In the genomic region with DNA sequence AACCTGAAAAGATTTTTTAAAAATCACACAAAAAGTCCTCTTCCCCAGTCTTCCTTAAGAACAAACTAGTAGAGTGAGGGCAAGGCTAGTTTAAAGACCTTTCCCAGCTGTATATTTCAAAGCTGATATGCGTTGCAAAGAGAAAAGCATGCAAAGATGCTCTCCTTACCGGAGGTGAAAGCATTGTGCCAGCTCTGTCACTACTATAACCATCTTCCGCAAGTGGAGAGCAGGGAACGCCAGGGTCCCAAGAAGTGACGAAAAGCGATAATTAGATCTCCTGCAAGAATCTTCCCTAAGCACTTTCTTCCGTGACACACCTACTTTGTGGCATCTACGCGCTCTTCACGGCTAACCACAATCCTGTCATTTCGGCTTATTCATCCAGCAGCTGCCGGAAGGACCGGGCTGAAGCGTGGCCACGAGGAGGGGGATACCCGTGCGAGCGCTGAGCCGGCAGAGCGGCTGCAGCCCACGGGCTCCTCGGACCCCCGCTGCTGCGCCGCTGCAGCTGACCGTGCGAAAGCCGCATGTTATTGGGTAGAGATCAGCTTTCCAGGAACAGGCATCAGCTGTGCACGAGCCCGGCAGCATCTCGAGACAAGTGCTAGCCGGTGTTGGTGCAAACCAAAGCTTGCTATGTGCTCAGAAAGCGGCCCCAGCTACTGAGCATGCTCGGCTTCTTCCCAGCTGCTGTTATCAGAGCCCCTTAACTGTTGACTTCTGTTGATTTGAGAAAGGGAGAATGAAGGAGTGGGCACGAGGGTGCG, we compare ENCODE assay signal across 1 cellular context.
TF ChIP-seq lines count a peak whose summit lies in the region.

No MANE protein-coding gene starts in this region.

TF ChIP-seq in K562, 482 proteins besides CTCF, POLR2A, EP300 and RAD21 (continues in another document):
- TF ChIP-seq RCOR1 (IDR thresholded peaks at IDR 0.05; ENCODE audit: borderline replicate concordance in 1 of 2, low read depth in 2 of 2, low read length in 2 of 2) = 0 out of 4 replicates have a peak, but pooled peaks of 1 of the 2 experiments have one; percentile 14
- peak; percentile 86 to 88 for TF ChIP-seq NRF1 (conservative IDR thresholded peaks at IDR 0.05 in 1 of 2, IDR thresholded peaks at IDR 0.05 in 1 of 2)
- TF ChIP-seq, protein P1, sequence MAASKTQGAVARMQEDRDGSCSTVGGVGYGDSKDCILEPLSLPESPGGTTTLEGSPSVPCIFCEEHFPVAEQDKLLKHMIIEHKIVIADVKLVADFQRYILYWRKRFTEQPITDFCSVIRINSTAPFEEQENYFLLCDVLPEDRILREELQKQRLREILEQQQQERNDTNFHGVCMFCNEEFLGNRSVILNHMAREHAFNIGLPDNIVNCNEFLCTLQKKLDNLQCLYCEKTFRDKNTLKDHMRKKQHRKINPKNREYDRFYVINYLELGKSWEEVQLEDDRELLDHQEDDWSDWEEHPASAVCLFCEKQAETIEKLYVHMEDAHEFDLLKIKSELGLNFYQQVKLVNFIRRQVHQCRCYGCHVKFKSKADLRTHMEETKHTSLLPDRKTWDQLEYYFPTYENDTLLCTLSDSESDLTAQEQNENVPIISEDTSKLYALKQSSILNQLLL (CRISPR knock-in tag; IDR thresholded peaks at IDR 0.05; ENCODE audit: borderline replicate concordance) = no peak
- TF ChIP-seq HNRNPH1 (optimal IDR thresholded peaks at IDR 0.05; ENCODE audit: low read depth, low read length) = no peak
- TF ChIP-seq MYNN (IDR thresholded peaks at IDR 0.05) = peak; percentile 58; the same call in 1 of the 2 replicates
- TF ChIP-seq MYNN (CRISPR knock-in tag; IDR thresholded peaks at IDR 0.05) = no peak
- peak; percentile 60 for TF ChIP-seq RBBP5 (IDR thresholded peaks at IDR 0.05; ENCODE audit: borderline replicate concordance, insufficient read depth, low read length, poor library complexity, severe bottlenecking)
- no peak; the same call in 1 of the 2 replicates for TF ChIP-seq CBX5 (IDR thresholded peaks at IDR 0.05; ENCODE audit: borderline replicate concordance, low read depth)
- TF ChIP-seq ZNF444 (CRISPR knock-in tag; IDR thresholded peaks at IDR 0.05) = no peak
- TF ChIP-seq FOXA3 (CRISPR knock-in tag; conservative IDR thresholded peaks at IDR 0.05 in 1 of 2, IDR thresholded peaks at IDR 0.05 in 1 of 2) = no peak
- TF ChIP-seq ZNF695 (CRISPR knock-in tag; IDR thresholded peaks at IDR 0.05) = no peak
- TF ChIP-seq ZBTB7A (IDR thresholded peaks at IDR 0.05; ENCODE audit: borderline replicate concordance, control insufficient read depth, low read depth, low read length) = peak; percentile 80; the same call in 1 of the 2 replicates
- no peak for TF ChIP-seq ZNF766 (CRISPR knock-in tag; conservative IDR thresholded peaks at IDR 0.05)
- no peak for TF ChIP-seq NCOA6 (IDR thresholded peaks at IDR 0.05)
- TF ChIP-seq PCBP1 (IDR thresholded peaks at IDR 0.05; ENCODE audit: low read depth, low read length, poor library complexity, severe bottlenecking) = no peak
- peak; percentile 82 for TF ChIP-seq MEIS2 (IDR thresholded peaks at IDR 0.05; ENCODE audit: partially characterized antibody)
- no peak for TF ChIP-seq SNRNP70 (optimal IDR thresholded peaks at IDR 0.05; ENCODE audit: low read depth, low read length)
- TF ChIP-seq, protein P2, sequence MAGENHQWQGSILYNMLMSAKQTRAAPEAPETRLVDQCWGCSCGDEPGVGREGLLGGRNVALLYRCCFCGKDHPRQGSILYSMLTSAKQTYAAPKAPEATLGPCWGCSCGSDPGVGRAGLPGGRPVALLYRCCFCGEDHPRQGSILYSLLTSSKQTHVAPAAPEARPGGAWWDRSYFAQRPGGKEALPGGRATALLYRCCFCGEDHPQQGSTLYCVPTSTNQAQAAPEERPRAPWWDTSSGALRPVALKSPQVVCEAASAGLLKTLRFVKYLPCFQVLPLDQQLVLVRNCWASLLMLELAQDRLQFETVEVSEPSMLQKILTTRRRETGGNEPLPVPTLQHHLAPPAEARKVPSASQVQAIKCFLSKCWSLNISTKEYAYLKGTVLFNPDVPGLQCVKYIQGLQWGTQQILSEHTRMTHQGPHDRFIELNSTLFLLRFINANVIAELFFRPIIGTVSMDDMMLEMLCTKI (IDR thresholded peaks at IDR 0.05; ENCODE audit: partially characterized antibody) = no peak
- no peak for TF ChIP-seq ZSCAN29 (IDR thresholded peaks at IDR 0.05)
- TF ChIP-seq, protein P3, sequence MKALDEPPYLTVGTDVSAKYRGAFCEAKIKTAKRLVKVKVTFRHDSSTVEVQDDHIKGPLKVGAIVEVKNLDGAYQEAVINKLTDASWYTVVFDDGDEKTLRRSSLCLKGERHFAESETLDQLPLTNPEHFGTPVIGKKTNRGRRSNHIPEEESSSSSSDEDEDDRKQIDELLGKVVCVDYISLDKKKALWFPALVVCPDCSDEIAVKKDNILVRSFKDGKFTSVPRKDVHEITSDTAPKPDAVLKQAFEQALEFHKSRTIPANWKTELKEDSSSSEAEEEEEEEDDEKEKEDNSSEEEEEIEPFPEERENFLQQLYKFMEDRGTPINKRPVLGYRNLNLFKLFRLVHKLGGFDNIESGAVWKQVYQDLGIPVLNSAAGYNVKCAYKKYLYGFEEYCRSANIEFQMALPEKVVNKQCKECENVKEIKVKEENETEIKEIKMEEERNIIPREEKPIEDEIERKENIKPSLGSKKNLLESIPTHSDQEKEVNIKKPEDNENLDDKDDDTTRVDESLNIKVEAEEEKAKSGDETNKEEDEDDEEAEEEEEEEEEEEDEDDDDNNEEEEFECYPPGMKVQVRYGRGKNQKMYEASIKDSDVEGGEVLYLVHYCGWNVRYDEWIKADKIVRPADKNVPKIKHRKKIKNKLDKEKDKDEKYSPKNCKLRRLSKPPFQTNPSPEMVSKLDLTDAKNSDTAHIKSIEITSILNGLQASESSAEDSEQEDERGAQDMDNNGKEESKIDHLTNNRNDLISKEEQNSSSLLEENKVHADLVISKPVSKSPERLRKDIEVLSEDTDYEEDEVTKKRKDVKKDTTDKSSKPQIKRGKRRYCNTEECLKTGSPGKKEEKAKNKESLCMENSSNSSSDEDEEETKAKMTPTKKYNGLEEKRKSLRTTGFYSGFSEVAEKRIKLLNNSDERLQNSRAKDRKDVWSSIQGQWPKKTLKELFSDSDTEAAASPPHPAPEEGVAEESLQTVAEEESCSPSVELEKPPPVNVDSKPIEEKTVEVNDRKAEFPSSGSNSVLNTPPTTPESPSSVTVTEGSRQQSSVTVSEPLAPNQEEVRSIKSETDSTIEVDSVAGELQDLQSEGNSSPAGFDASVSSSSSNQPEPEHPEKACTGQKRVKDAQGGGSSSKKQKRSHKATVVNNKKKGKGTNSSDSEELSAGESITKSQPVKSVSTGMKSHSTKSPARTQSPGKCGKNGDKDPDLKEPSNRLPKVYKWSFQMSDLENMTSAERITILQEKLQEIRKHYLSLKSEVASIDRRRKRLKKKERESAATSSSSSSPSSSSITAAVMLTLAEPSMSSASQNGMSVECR (CRISPR knock-in tag; IDR thresholded peaks at IDR 0.05) = 0 out of 2 replicates have a peak, but pooled peaks have one; percentile 38
- peak; percentile 55 for TF ChIP-seq ELF1 (tag; IDR thresholded peaks at IDR 0.05)
- TF ChIP-seq HDAC1 (IDR thresholded peaks at IDR 0.05) = peak in 1 of 2 experiments; percentile 77; a peak in 2 of 4 replicates
- 0 out of 2 replicates have a peak, but pooled peaks have one; percentile 43 for TF ChIP-seq CREM (IDR thresholded peaks at IDR 0.05; ENCODE audit: low read depth)
- peak; percentile 87 for TF ChIP-seq CXXC5 (CRISPR knock-in tag; IDR thresholded peaks at IDR 0.05)
- TF ChIP-seq, protein P4, sequence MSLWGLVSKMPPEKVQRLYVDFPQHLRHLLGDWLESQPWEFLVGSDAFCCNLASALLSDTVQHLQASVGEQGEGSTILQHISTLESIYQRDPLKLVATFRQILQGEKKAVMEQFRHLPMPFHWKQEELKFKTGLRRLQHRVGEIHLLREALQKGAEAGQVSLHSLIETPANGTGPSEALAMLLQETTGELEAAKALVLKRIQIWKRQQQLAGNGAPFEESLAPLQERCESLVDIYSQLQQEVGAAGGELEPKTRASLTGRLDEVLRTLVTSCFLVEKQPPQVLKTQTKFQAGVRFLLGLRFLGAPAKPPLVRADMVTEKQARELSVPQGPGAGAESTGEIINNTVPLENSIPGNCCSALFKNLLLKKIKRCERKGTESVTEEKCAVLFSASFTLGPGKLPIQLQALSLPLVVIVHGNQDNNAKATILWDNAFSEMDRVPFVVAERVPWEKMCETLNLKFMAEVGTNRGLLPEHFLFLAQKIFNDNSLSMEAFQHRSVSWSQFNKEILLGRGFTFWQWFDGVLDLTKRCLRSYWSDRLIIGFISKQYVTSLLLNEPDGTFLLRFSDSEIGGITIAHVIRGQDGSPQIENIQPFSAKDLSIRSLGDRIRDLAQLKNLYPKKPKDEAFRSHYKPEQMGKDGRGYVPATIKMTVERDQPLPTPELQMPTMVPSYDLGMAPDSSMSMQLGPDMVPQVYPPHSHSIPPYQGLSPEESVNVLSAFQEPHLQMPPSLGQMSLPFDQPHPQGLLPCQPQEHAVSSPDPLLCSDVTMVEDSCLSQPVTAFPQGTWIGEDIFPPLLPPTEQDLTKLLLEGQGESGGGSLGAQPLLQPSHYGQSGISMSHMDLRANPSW (CRISPR knock-in tag; IDR thresholded peaks at IDR 0.05) = no peak
- peak; percentile 62 for TF ChIP-seq MYC (IDR thresholded peaks at IDR 0.05; ENCODE audit: low read depth, low read length)
- no peak for TF ChIP-seq MYC (CRISPR knock-in tag; IDR thresholded peaks at IDR 0.05; ENCODE audit: borderline replicate concordance, low read depth)
- peak; percentile 72; the same call in 1 of the 2 replicates for TF ChIP-seq RNF2 (IDR thresholded peaks at IDR 0.05)
- TF ChIP-seq DPF2 (IDR thresholded peaks at IDR 0.05) = 0 out of 2 replicates have a peak, but pooled peaks have one; percentile 31
- 0 out of 2 replicates have a peak, but pooled peaks have one; percentile 32 for TF ChIP-seq JUND (IDR thresholded peaks at IDR 0.05; ENCODE audit: borderline replicate concordance, low read depth, low read length)
- TF ChIP-seq JUND (tag; IDR thresholded peaks at IDR 0.05; ENCODE audit: borderline replicate concordance, low read depth, low read length) = peak; percentile 69; the same call in 2 of the 3 replicates
- TF ChIP-seq XRCC4 (IDR thresholded peaks at IDR 0.05; ENCODE audit: extremely low read depth, insufficient read depth, insufficient read length) = no peak
- TF ChIP-seq CTBP1 (IDR thresholded peaks at IDR 0.05; ENCODE audit: borderline replicate concordance) = peak; percentile 89
- TF ChIP-seq, protein P5, sequence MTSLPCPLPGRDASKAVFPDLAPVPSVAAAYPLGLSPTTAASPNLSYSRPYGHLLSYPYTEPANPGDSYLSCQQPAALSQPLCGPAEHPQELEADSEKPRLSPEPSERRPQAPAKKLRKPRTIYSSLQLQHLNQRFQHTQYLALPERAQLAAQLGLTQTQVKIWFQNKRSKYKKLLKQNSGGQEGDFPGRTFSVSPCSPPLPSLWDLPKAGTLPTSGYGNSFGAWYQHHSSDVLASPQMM (CRISPR knock-in tag; IDR thresholded peaks at IDR 0.05) = no peak
- TF ChIP-seq TBL1XR1 (IDR thresholded peaks at IDR 0.05; ENCODE audit: low read length in 2 of 2) = no peak
- TF ChIP-seq, protein P6, sequence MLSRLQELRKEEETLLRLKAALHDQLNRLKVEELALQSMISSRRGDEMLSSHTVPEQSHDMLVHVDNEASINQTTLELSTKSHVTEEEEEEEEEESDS (CRISPR knock-in tag; IDR thresholded peaks at IDR 0.05) = no peak
- TF ChIP-seq ZNF239 (CRISPR knock-in tag; IDR thresholded peaks at IDR 0.05) = no peak
- TF ChIP-seq, protein P7, sequence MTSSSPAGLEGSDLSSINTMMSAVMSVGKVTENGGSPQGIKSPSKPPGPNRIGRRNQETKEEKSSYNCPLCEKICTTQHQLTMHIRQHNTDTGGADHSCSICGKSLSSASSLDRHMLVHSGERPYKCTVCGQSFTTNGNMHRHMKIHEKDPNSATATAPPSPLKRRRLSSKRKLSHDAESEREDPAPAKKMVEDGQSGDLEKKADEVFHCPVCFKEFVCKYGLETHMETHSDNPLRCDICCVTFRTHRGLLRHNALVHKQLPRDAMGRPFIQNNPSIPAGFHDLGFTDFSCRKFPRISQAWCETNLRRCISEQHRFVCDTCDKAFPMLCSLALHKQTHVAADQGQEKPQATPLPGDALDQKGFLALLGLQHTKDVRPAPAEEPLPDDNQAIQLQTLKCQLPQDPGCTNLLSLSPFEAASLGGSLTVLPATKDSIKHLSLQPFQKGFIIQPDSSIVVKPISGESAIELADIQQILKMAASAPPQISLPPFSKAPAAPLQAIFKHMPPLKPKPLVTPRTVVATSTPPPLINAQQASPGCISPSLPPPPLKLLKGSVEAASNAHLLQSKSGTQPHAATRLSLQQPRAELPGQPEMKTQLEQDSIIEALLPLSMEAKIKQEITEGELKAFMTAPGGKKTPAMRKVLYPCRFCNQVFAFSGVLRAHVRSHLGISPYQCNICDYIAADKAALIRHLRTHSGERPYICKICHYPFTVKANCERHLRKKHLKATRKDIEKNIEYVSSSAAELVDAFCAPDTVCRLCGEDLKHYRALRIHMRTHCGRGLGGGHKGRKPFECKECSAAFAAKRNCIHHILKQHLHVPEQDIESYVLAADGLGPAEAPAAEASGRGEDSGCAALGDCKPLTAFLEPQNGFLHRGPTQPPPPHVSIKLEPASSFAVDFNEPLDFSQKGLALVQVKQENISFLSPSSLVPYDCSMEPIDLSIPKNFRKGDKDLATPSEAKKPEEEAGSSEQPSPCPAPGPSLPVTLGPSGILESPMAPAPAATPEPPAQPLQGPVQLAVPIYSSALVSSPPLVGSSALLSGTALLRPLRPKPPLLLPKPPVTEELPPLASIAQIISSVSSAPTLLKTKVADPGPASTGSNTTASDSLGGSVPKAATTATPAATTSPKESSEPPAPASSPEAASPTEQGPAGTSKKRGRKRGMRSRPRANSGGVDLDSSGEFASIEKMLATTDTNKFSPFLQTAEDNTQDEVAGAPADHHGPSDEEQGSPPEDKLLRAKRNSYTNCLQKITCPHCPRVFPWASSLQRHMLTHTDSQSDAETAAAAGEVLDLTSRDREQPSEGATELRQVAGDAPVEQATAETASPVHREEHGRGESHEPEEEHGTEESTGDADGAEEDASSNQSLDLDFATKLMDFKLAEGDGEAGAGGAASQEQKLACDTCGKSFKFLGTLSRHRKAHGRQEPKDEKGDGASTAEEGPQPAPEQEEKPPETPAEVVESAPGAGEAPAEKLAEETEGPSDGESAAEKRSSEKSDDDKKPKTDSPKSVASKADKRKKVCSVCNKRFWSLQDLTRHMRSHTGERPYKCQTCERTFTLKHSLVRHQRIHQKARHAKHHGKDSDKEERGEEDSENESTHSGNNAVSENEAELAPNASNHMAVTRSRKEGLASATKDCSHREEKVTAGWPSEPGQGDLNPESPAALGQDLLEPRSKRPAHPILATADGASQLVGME (CRISPR knock-in tag; IDR thresholded peaks at IDR 0.05) = 0 out of 2 replicates have a peak, but pooled peaks have one; percentile 47
- TF ChIP-seq MEF2A (IDR thresholded peaks at IDR 0.05; ENCODE audit: control insufficient read depth, low read depth, low read length) = no peak
- peak; percentile 79 for TF ChIP-seq FOSL1 (tag; conservative IDR thresholded peaks at IDR 0.05)
- TF ChIP-seq TCF7L2 (IDR thresholded peaks at IDR 0.05; ENCODE audit: low read depth, low read length) = no peak
- no peak for TF ChIP-seq GTF2F1 (IDR thresholded peaks at IDR 0.05; ENCODE audit: low read depth, low read length)
- no peak for TF ChIP-seq TAF7 (tag; IDR thresholded peaks at IDR 0.05)
